Comparison of ENCODE assay signal across 1 cellular context in the genomic region with DNA sequence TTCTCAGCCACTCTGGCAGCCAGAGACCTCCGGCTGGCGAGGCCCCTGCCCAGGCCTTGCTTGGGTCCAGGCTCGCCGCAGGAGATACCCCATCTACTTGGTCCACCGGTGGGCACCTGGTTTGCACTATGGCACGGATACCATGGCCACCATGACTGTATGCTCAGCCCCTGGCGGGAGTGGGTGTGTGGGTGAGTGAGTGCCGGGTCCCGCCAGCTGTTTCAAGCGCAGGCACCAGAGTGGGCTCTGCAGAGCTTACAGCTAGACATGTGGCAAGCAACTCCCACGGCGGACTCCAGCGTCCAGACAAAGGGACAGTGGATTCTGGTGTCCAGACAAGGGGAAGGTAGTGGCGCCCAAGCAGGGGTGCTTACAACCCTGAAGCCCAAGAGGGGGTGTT.
TF ChIP-seq lines count a peak whose summit lies in the region.

No MANE protein-coding gene starts in this region.

TF ChIP-seq in HepG2, 621 proteins besides CTCF, POLR2A, EP300 and RAD21 (continues in another document):
- TF ChIP-seq ZBTB38 (CRISPR knock-in tag; IDR thresholded peaks at IDR 0.05): 0 out of 2 replicates have a peak, but pooled peaks have one; percentile 27
- TF ChIP-seq HNF4A (CRISPR knock-in tag; IDR thresholded peaks at IDR 0.05): no peak
- TF ChIP-seq ATM (IDR thresholded peaks at IDR 0.05; ENCODE audit: borderline replicate concordance): no peak
- 0 out of 2 replicates have a peak, but pooled peaks have one; percentile 53 for TF ChIP-seq MZF1 (CRISPR knock-in tag; IDR thresholded peaks at IDR 0.05; ENCODE audit: borderline replicate concordance)
- no peak for TF ChIP-seq ZBTB40 (IDR thresholded peaks at IDR 0.05)
- TF ChIP-seq ZBTB40 (CRISPR knock-in tag; IDR thresholded peaks at IDR 0.05): peak; percentile 57; the same call in 1 of the 2 replicates
- TF ChIP-seq CEBPZ (IDR thresholded peaks at IDR 0.05; ENCODE audit: low read length): no peak
- TF ChIP-seq POLR2AphosphoS5 (IDR thresholded peaks at IDR 0.05; ENCODE audit: low read depth, low read length): no peak
- no peak for TF ChIP-seq CENPT (CRISPR knock-in tag; IDR thresholded peaks at IDR 0.05; ENCODE audit: low read depth)
- TF ChIP-seq ZNF883 (CRISPR knock-in tag; IDR thresholded peaks at IDR 0.05; ENCODE audit: not compliant biosample characterization): peak; percentile 31
- TF ChIP-seq ZMAT3 (CRISPR knock-in tag; conservative IDR thresholded peaks at IDR 0.05): no peak
- TF ChIP-seq EED (CRISPR knock-in tag; IDR thresholded peaks at IDR 0.05): peak; percentile 38; the same call in 1 of the 2 replicates
- 0 out of 2 replicates have a peak, but pooled peaks have one; percentile 26 for TF ChIP-seq TBX2 (CRISPR knock-in tag; IDR thresholded peaks at IDR 0.05; ENCODE audit: borderline replicate concordance)
- peak; percentile 55; the same call in 1 of the 2 replicates for TF ChIP-seq NFKB2 (CRISPR knock-in tag; IDR thresholded peaks at IDR 0.05; ENCODE audit: borderline replicate concordance)
- TF ChIP-seq ZNF891 (CRISPR knock-in tag; IDR thresholded peaks at IDR 0.05): peak; percentile 40; the same call in 1 of the 2 replicates
- no peak for TF ChIP-seq PAWR (CRISPR knock-in tag; IDR thresholded peaks at IDR 0.05; ENCODE audit: borderline replicate concordance)
- no peak for TF ChIP-seq HCFC1 (IDR thresholded peaks at IDR 0.05; ENCODE audit: low read depth, low read length)
- TF ChIP-seq ZNF543 (CRISPR knock-in tag; IDR thresholded peaks at IDR 0.05): no peak
- TF ChIP-seq MLLT10 (CRISPR knock-in tag; IDR thresholded peaks at IDR 0.05): no peak
- TF ChIP-seq, protein P1, sequence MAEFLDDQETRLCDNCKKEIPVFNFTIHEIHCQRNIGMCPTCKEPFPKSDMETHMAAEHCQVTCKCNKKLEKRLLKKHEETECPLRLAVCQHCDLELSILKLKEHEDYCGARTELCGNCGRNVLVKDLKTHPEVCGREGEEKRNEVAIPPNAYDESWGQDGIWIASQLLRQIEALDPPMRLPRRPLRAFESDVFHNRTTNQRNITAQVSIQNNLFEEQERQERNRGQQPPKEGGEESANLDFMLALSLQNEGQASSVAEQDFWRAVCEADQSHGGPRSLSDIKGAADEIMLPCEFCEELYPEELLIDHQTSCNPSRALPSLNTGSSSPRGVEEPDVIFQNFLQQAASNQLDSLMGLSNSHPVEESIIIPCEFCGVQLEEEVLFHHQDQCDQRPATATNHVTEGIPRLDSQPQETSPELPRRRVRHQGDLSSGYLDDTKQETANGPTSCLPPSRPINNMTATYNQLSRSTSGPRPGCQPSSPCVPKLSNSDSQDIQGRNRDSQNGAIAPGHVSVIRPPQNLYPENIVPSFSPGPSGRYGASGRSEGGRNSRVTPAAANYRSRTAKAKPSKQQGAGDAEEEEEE (CRISPR knock-in tag; IDR thresholded peaks at IDR 0.05; ENCODE audit: borderline replicate concordance): no peak
- TF ChIP-seq AGO2 (optimal IDR thresholded peaks at IDR 0.05; ENCODE audit: low read depth, low read length): peak; percentile 33
- 0 out of 2 replicates have a peak, but pooled peaks have one; percentile 27 for TF ChIP-seq MEF2D (CRISPR knock-in tag; IDR thresholded peaks at IDR 0.05)
- no peak for TF ChIP-seq ZNF879 (CRISPR knock-in tag; IDR thresholded peaks at IDR 0.05)
- no peak for TF ChIP-seq ZNF607 (CRISPR knock-in tag; IDR thresholded peaks at IDR 0.05; ENCODE audit: borderline replicate concordance)
- TF ChIP-seq TBL1XR1 (IDR thresholded peaks at IDR 0.05; ENCODE audit: borderline replicate concordance, low read length, partially characterized antibody): no peak
- TF ChIP-seq ZFP91 (CRISPR knock-in tag; IDR thresholded peaks at IDR 0.05; ENCODE audit: borderline replicate concordance): peak; percentile 24; the same call in 1 of the 2 replicates
- 0 out of 2 replicates have a peak, but pooled peaks have one; percentile 38 for TF ChIP-seq HNRNPL (IDR thresholded peaks at IDR 0.05; ENCODE audit: low read depth, low read length)
- no peak for TF ChIP-seq ZNF777 (CRISPR knock-in tag; IDR thresholded peaks at IDR 0.05)
- TF ChIP-seq ZNF687 (CRISPR knock-in tag; IDR thresholded peaks at IDR 0.05): peak; percentile 34; the same call in 1 of the 2 replicates
- no peak for TF ChIP-seq ZNF614 (CRISPR knock-in tag; IDR thresholded peaks at IDR 0.05; ENCODE audit: borderline replicate concordance)
- no peak for TF ChIP-seq CC2D1A (CRISPR knock-in tag; IDR thresholded peaks at IDR 0.05)
- TF ChIP-seq ZNF280B (CRISPR knock-in tag; IDR thresholded peaks at IDR 0.05; ENCODE audit: borderline replicate concordance): no peak
- no peak for TF ChIP-seq ZNF749 (CRISPR knock-in tag; IDR thresholded peaks at IDR 0.05; ENCODE audit: borderline replicate concordance)
